8 cellular contexts compared by ENCODE assay signal in the genomic region with DNA sequence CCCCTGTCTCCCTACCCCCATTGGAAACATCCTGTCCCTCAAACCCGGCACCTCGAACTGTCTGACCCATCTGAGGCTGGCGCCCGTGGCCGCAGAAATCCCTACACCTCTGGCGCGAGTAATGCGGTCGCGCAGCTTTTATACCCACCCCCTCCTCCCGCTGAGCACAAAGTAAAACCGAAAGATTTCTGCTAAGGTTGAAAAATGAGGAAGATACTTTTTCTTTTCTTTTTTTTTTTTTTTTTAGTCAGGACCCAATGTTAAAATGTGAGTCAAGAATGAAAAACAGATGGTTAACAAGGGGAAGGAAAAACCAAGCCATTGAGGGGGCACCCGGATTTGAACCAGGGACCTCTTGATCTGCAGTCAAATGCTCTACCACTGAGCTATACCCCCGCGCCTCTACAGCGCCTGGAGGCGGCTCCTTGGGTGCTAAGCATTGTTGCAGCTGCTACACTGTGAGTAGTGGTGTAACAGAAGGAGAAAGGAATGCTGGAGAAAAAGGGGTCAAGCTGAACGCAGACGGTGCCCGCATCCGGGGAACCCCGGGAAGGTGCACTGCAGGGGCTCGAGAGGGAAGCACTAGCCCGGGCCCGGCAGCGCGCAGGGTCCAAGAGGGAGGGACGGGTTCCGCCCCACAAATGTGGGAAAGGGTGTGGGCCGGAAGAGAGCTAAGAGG. TPM values are rescaled to one million over a fixed set of nuclear protein-coding genes. Genes with fewer than 3 reads are reported as not detected.
DNase-seq lines count a peak whose midpoint lies in the region; ATAC-seq, FAIRE-seq and TF ChIP-seq lines count a peak whose summit lies in the region.

No MANE protein-coding gene starts in this region.

- TF ChIP-seq POLR2A in lower leg skin (IDR thresholded peaks at IDR 0.05) = no peak

- WGBS in lower leg skin, 2 donors = 0 to 1% methylated on average over 29 to 30 of the region's 30 CpGs

- peak overlapping the region; percentile 99 for H3K4me3 ChIP-seq in lower leg skin (ENCODE audit: low read depth, poor library complexity, severe bottlenecking)

- intact Hi-C loops in lower leg skin (cut with DNase I; ENCODE audit: low total_unique reads) = no loop called here

- ATAC-seq in HG03460 (IDR thresholded peaks at IDR 0.05; ENCODE audit: unreplicated experiment) = peak; percentile 33

- DNase-seq in C1 segment of cervical spinal cord (lab: John Stamatoyannopoulos, UW) = peak in 13 of 14 donors; percentile 29 to 91 (median 82)
- peak; percentile 54 for DNase-seq in GM19239 (ENCODE audit: insufficient read length, low spot score)
- peak; percentile 84 for DNase-seq in NCI-H748 (lab: John Stamatoyannopoulos, UW; ENCODE audit: unreplicated experiment)
- DNase-seq in activated CD4-positive, alpha-beta T cell treated with anti-CD3 and anti-CD28 coated beads, Interleukin-2, amount 50 U/mL, for 48 hours = peak; percentile 94 to 95
- peak; percentile 56 to 86 for DNase-seq in dermis microvascular lymphatic vessel endothelial cell (ENCODE audit: low read depth in 2 of 2)
- peak; percentile 92 to 99 for DNase-seq in lower leg skin (ENCODE audit: low spot score in 2 of 2)
- peak; percentile 86 to 94 for DNase-seq in stimulated activated CD4-positive, alpha-beta T cell treated with anti-CD3 and anti-CD28 coated beads, Interleukin-4, amount 100 ng/mL, for 48 hours (ENCODE audit: low read depth in 2 of 2)

- TF ChIP-seq CTCF in lower leg skin (IDR thresholded peaks at IDR 0.05) = no peak

- peak; percentile 95 for FAIRE-seq in GM19239 (lab: Jason Lieb, UNC)

RNA-seq across cellular contexts. Expression of a gene that starts 0.8 kb away (rescaled TPM):
- total RNA-seq in dermis microvascular lymphatic vessel endothelial cell (57.1 and 80.4 TPM in 2 replicates), lower leg skin (10 to 100 TPM; 51.8 to 76.2 (median 63.9) TPM)

RNA-seq across cellular contexts. Expression of a gene that starts 15.6 kb away (rescaled TPM):
- total RNA-seq in dermis microvascular lymphatic vessel endothelial cell (1,151 and 1,302 TPM in 2 replicates), lower leg skin (1,000 to 10,000 TPM; 1,475 to 2,290 (median 1,639) TPM)

RNA-seq across cellular contexts. Expression of a gene that starts 44.0 kb away (rescaled TPM):
- total RNA-seq in dermis microvascular lymphatic vessel endothelial cell (5.8 and 8.7 TPM in 2 replicates), lower leg skin (10 to 100 TPM; 24.2 to 49.8 (median 33.3) TPM)

Comparison
In these comparisons a context has a peak if more than half of its experiments do, and no peak if none do; other contexts are left out.
1. Peak in every context shown above with its lines: DNase-seq, ATAC-seq and H3K4me3 ChIP-seq.